In genomic region chr5:139388198-139388821, GRCh38 we compare ENCODE assay signal across 10 cellular contexts. TPM values are rescaled to one million over a fixed set of nuclear protein-coding genes. Genes with fewer than 3 reads are reported as not detected.
DNase-seq lines count a peak whose midpoint lies in the region; ATAC-seq and TF ChIP-seq lines count a peak whose summit lies in the region.
"Had no signal": no experiment of that assay in that cellular context is flagged by ENCODE, and none has a peak within 500 bp of the region (broad histone marks: within the 10 kb centered on the region; RNA-seq: fewer than 3 reads in every experiment).

No MANE protein-coding gene starts in this region.

- no peaks in the 10 kb centered on the region for H3K27me3 ChIP-seq in GM06990 (replicated peaks; ENCODE audit: control insufficient read depth, insufficient read depth, low read length)

- peaks cover 27% of the 10 kb centered on the region for H3K4me1 Mint-ChIP-seq in endothelial cell (ENCODE audit: unreplicated experiment)

- H3K36me3 ChIP-seq in GM06990 (ENCODE audit: control insufficient read depth, insufficient read depth, low read length) = peaks cover 6% of the 10 kb centered on the region

- H3K4me3 ChIP-seq in GM06990 (replicated peaks; ENCODE audit: low read depth, low read length) = peak overlapping the region; percentile 82

- H3K4me3 Mint-ChIP-seq in endothelial cell (ENCODE audit: unreplicated experiment) = no peak overlapping the region

- TF ChIP-seq CTCF in GM06990 (IDR thresholded peaks at IDR 0.05; ENCODE audit: insufficient read depth, low read length, poor library complexity, severe bottlenecking) = no peak
- no peak for TF ChIP-seq CTCF in endothelial cell (IDR thresholded peaks at IDR 0.05; ENCODE audit: unreplicated experiment)
- TF ChIP-seq CTCF in omental fat pad (IDR thresholded peaks at IDR 0.05) = no peak

- peak overlapping the region; percentile 48 for H3K27ac Mint-ChIP-seq in endothelial cell (ENCODE audit: unreplicated experiment)

- peaks cover 6% of the 10 kb centered on the region for H3K27me3 Mint-ChIP-seq in endothelial cell (ENCODE audit: unreplicated experiment)

- ATAC-seq in omental fat pad (ENCODE audit: low FRiP score) (peak; percentile 16), left lobe of liver (no peak), GM19467 (IDR thresholded peaks at IDR 0.05; ENCODE audit: unreplicated experiment) (no peak)

- peak; percentile 73 for DNase-seq in GM06990 (ENCODE audit: extremely low read depth, insufficient read length)
- DNase-seq in Kasumi-1 (lab: John Stamatoyannopoulos, UW) = peak; percentile 86 to 88
- DNase-seq in endothelial cell (ENCODE audit: low spot score) = peak; percentile 32
- no peak for DNase-seq in omental fat pad (ENCODE audit: low spot score)
- no peak for DNase-seq in left lobe of liver (ENCODE audit: low spot score)
- DNase-seq in activated CD8-positive, alpha-beta memory T cell treated with anti-CD3 and anti-CD28 coated beads, Interleukin-2, amount 50 U/mL, for 48 hours = no peak
- no peak for DNase-seq in OCI-M2 (lab: John Stamatoyannopoulos, UW; ENCODE audit: unreplicated experiment)
- DNase-seq: retina, SIG-M5 had no signal

- H3K9me3 Mint-ChIP-seq in endothelial cell (ENCODE audit: unreplicated experiment) = no peaks in the 10 kb centered on the region

- no peaks in the 10 kb centered on the region for H3K36me3 Mint-ChIP-seq in endothelial cell (ENCODE audit: low read depth, unreplicated experiment)

RNA-seq across cellular contexts. Expression of gene MZB1, which starts 1.4 kb away (rescaled TPM):
- total RNA-seq in endothelial cell (ENCODE audit: unreplicated experiment) = 0.38 TPM
- total RNA-seq in omental fat pad = 1 to 10 TPM; 1.1 to 7.0 (median 2.9) TPM
- total RNA-seq in left lobe of liver = 0.96 TPM

RNA-seq across cellular contexts. Expression of gene SLC23A1, which starts 5.2 kb away (rescaled TPM):
- total RNA-seq in endothelial cell (ENCODE audit: unreplicated experiment) (not detected), omental fat pad (not detected), left lobe of liver (35.5 TPM)

RNA-seq across cellular contexts. Expression of gene PROB1, which starts 6.6 kb away (rescaled TPM):
- total RNA-seq in endothelial cell (ENCODE audit: unreplicated experiment) (7.3 TPM), omental fat pad (1 to 10 TPM in 2 of 4 donors, under 1 TPM in 2; 0.46 to 2.0 (median 1.2) TPM), left lobe of liver (0.75 TPM)

RNA-seq across cellular contexts. Expression of gene SPATA24, which starts 15.6 kb away (rescaled TPM):
- total RNA-seq in endothelial cell (ENCODE audit: unreplicated experiment) (7.6 TPM), omental fat pad (1 to 10 TPM; 1.8 to 3.3 (median 2.0) TPM), left lobe of liver (2.2 TPM)

RNA-seq across cellular contexts. Expression of gene PAIP2, which starts 46.7 kb away (rescaled TPM):
- total RNA-seq in endothelial cell (ENCODE audit: unreplicated experiment) (71.5 TPM), omental fat pad (100 to 1,000 TPM in 2 of 4 donors, 10 to 100 TPM in 2; 73.1 to 113 (median 103) TPM), left lobe of liver (31.6 TPM)

Comparison
In these comparisons a context has a peak if more than half of its experiments do, and no peak if none do; other contexts are left out.
1. DNase-seq: peak in GM06990 (single experiment), Kasumi-1 (2 of 2) and endothelial cell (single experiment); none in omental fat pad (single experiment), left lobe of liver (single experiment), activated CD8-positive, alpha-beta memory T cell treated with anti-CD3 and anti-CD28 coated beads, Interleukin-2, amount 50 U/mL, for 48 hours (single experiment) and OCI-M2 (single experiment).
2. RNA of gene SLC23A1, which starts 5.2 kb away (total RNA-seq): 35.5 TPM in left lobe of liver (single experiment); not detected in endothelial cell (single experiment) and not detected in omental fat pad; every median in the first group is over 10 times any median in the second.